In genomic region chr3:4313606-4314308, GRCh38 we compare ENCODE assay signal across 1 cellular context.
TF ChIP-seq lines count a peak whose summit lies in the region.

No MANE protein-coding gene starts in this region.

TF ChIP-seq in K562, 482 proteins besides CTCF, POLR2A, EP300 and RAD21 (continued from another document):
- TF ChIP-seq HMBOX1 (IDR thresholded peaks at IDR 0.05) (peak; percentile 73), HEY1 (CRISPR knock-in tag; IDR thresholded peaks at IDR 0.05; ENCODE audit: borderline replicate concordance) (no peak), TRIM28 (IDR thresholded peaks at IDR 0.05) (no peak), TCF7 (IDR thresholded peaks at IDR 0.05; ENCODE audit: borderline replicate concordance) (no peak), RAD51 (IDR thresholded peaks at IDR 0.05; ENCODE audit: borderline replicate concordance, low read depth) (no peak), TCF3 (CRISPR knock-in tag; IDR thresholded peaks at IDR 0.05) (peak; percentile 32; the same call in 1 of the 2 replicates), RBFOX2 (IDR thresholded peaks at IDR 0.05; ENCODE audit: low read depth, low read length) (no peak), CBFA2T3 (IDR thresholded peaks at IDR 0.05) (peak; percentile 21; the same call in 1 of the 2 replicates), RFX5 (IDR thresholded peaks at IDR 0.05; ENCODE audit: low read depth, low read length) (no peak)
